27 cellular contexts compared by ENCODE assay signal in the genomic region with DNA sequence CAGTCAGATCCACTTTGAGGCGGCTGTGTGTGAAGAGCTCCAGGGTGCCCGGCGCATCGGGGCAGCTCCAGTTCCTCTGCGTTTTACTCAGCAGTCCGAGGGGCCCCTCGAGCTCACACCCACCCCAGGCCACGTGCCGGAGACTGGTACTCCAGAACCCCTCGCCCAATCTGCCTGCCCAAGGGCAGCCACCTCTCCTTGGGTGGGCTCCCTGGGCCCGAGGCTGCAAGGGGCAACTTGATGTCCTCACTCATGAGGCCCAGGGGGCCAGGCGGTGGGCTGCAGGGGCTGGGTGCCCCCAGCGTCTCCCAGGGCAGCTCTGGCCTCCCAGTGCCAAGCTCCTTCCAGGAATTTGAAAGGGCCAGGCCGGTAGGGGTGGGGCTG. TPM values are rescaled to one million over a fixed set of nuclear protein-coding genes. Genes with fewer than 3 reads are reported as not detected.
DNase-seq lines count a peak whose midpoint lies in the region; ATAC-seq and TF ChIP-seq lines count a peak whose summit lies in the region.
"Had no signal": no experiment of that assay in that cellular context is flagged by ENCODE, and none has a peak within 500 bp of the region (broad histone marks: within the 10 kb centered on the region; RNA-seq: fewer than 3 reads in every experiment).

No MANE protein-coding gene starts in this region.

- H3K9me3 Mint-ChIP-seq in osteocyte (ENCODE audit: unreplicated experiment): no peaks in the 10 kb centered on the region
- H3K9me3 Mint-ChIP-seq: activated T-helper 17 cell treated with anti-CD3 and anti-CD28 coated beads, Interleukin-2, amount 50 U/mL, for 72 hours; CD4-positive, alpha-beta memory T cell; neural progenitor cell; stimulated activated memory B cell treated with anti-CD40 and anti-IgM and Interleukin-4, amounts not matched to agents 10 μg/mL and 1 μg/mL and 100 μg/mL, for 72 hours had no signal

- intact Hi-C loops in left ventricle myocardium inferior (cut with micrococcal nuclease) (no loop called here), left cardiac atrium (cut with DNase I) (no loop called here), esophagus muscularis mucosa (cut with DNase I) (no loop called here), uterus (cut with DNase I; ENCODE audit: low total_unique reads) (no loop called here)

- H3K4me1 Mint-ChIP-seq in osteocyte (ENCODE audit: unreplicated experiment): peaks cover 63% of the 10 kb centered on the region
- H3K4me1 Mint-ChIP-seq: activated T-helper 17 cell treated with anti-CD3 and anti-CD28 coated beads, Interleukin-2, amount 50 U/mL, for 72 hours had no signal

- H3K36me3 ChIP-seq in left ventricle myocardium inferior: no peaks in the 10 kb centered on the region
- H3K36me3 ChIP-seq in esophagus muscularis mucosa: peaks cover 0 to 5% (median 2%) of the 10 kb centered on the region in 4 donors
- no peaks in the 10 kb centered on the region for H3K36me3 ChIP-seq in uterus
- H3K36me3 ChIP-seq: neural progenitor cell had no signal

- no peaks in the 10 kb centered on the region for H3K27me3 Mint-ChIP-seq in osteocyte (ENCODE audit: unreplicated experiment)

- WGBS in esophagus muscularis mucosa: 80% methylated on average over 8 of the region's 14 CpGs

- H3K27me3 ChIP-seq in left ventricle myocardium inferior (ENCODE audit: low read depth) (no peaks in the 10 kb centered on the region), esophagus muscularis mucosa (no peaks in the 10 kb centered on the region), uterus (no peaks in the 10 kb centered on the region)
- H3K27me3 ChIP-seq: neural progenitor cell had no signal

- H3K27ac ChIP-seq in left ventricle myocardium inferior (replicated peaks) (peak overlapping the region; percentile 42), esophagus muscularis mucosa (replicated peaks in 1 of 4) (peak overlapping the region; percentile 82 to 95 (median 93)), uterus (peak overlapping the region; percentile 98 to 100)
- H3K27ac ChIP-seq: GM23248, neural progenitor cell had no signal

- no peak for TF ChIP-seq EP300 in esophagus muscularis mucosa (IDR thresholded peaks at IDR 0.05)

- H3K4me3 ChIP-seq in left ventricle myocardium inferior (no peak overlapping the region), esophagus muscularis mucosa (no peak overlapping the region), uterus (no peak overlapping the region)
- H3K4me3 ChIP-seq: A549, GM23248, neural progenitor cell had no signal

- no peak overlapping the region for H3K4me3 Mint-ChIP-seq in osteocyte (ENCODE audit: unreplicated experiment)
- H3K4me3 Mint-ChIP-seq: activated naive CD8-positive, alpha-beta T cell; activated T-helper 17 cell treated with anti-CD3 and anti-CD28 coated beads, Interleukin-2, amount 50 U/mL, for 72 hours; CD4-positive, alpha-beta memory T cell; IgD-negative memory B cell; neural progenitor cell; stimulated activated memory B cell treated with anti-CD40 and anti-IgM and Interleukin-4, amounts not matched to agents 10 μg/mL and 1 μg/mL and 100 μg/mL, for 72 hours had no signal

- no peaks in the 10 kb centered on the region for H3K9me3 ChIP-seq in left ventricle myocardium inferior (replicated peaks)
- no peaks in the 10 kb centered on the region for H3K9me3 ChIP-seq in esophagus muscularis mucosa
- H3K9me3 ChIP-seq in uterus: no peaks in the 10 kb centered on the region
- H3K9me3 ChIP-seq: A549 had no signal

- DNase-seq in left ventricle myocardium inferior: no peak
- no peak for DNase-seq in left cardiac atrium
- DNase-seq in esophagus muscularis mucosa (ENCODE audit: extremely low spot score): no peak
- DNase-seq in osteocyte (ENCODE audit: extremely low spot score, unreplicated experiment): no peak
- DNase-seq in uterus: peak in 1 of 2 donors; percentile 17
- DNase-seq in UCSD-AML1 (lab: John Stamatoyannopoulos, UW; ENCODE audit: unreplicated experiment): no peak
- DNase-seq in GM20000 (ENCODE audit: low spot score): no peak
- DNase-seq: activated CD4-positive, CD25-positive, alpha-beta regulatory T cell; AML-193; caudate nucleus; CD4-positive, alpha-beta memory T cell; dermis blood vessel endothelial cell; GM23248; NCI-H1092; NCI-H187 treated with DMSO at 0.1 percent for 48 hours; NCI-H524 treated with DMSO at 0.1 percent for 48 hours; SIG-M5; stimulated activated CD4-positive, alpha-beta T cell treated with anti-CD3 and anti-CD28 coated beads, Interleukin-4, amount 100 ng/mL, for 4 hours had no signal

- H3K27ac Mint-ChIP-seq in osteocyte (ENCODE audit: unreplicated experiment): peak overlapping the region; percentile 65
- H3K27ac Mint-ChIP-seq: activated naive CD8-positive, alpha-beta T cell; activated T-helper 17 cell treated with anti-CD3 and anti-CD28 coated beads, Interleukin-2, amount 50 U/mL, for 72 hours; IgD-negative memory B cell; neural progenitor cell; stimulated activated memory B cell treated with anti-CD40 and anti-IgM and Interleukin-4, amounts not matched to agents 10 μg/mL and 1 μg/mL and 100 μg/mL, for 72 hours had no signal

- TF ChIP-seq CTCF in left ventricle myocardium inferior (IDR thresholded peaks at IDR 0.05; ENCODE audit: borderline replicate concordance) (no peak), esophagus muscularis mucosa (IDR thresholded peaks at IDR 0.05) (no peak), osteocyte (IDR thresholded peaks at IDR 0.05) (no peak), uterus (IDR thresholded peaks at IDR 0.05) (no peak), GM20000 (IDR thresholded peaks at IDR 0.05; ENCODE audit: extremely low read depth, missing control alignments) (no peak)

- H3K4me1 ChIP-seq in left ventricle myocardium inferior: peaks cover 81% of the 10 kb centered on the region
- peaks cover 59 to 90% (median 81%) of the 10 kb centered on the region in 4 donors for H3K4me1 ChIP-seq in esophagus muscularis mucosa
- H3K4me1 ChIP-seq in uterus: peaks cover 29 to 64% of the 10 kb centered on the region in 2 donors

- ATAC-seq in left cardiac atrium: no peak
- no peak for ATAC-seq in HG03457 (IDR thresholded peaks at IDR 0.05; ENCODE audit: unreplicated experiment)
- ATAC-seq: activated T-helper 17 cell treated with anti-CD3 and anti-CD28 coated beads, Interleukin-2, amount 50 U/mL, for 72 hours; Panc1; sciatic nerve; stimulated activated memory B cell treated with anti-CD40 and anti-IgM and Interleukin-4, amounts not matched to agents 10 μg/mL and 1 μg/mL and 100 μg/mL, for 72 hours had no signal

- TF ChIP-seq POLR2A in esophagus muscularis mucosa (IDR thresholded peaks at IDR 0.05; ENCODE audit: low read depth): no peak
- no peak for TF ChIP-seq POLR2A in uterus (IDR thresholded peaks at IDR 0.05)

- peaks cover 2% of the 10 kb centered on the region for H3K36me3 Mint-ChIP-seq in osteocyte (ENCODE audit: unreplicated experiment)
- H3K36me3 Mint-ChIP-seq: activated naive CD8-positive, alpha-beta T cell; CD4-positive, alpha-beta memory T cell; IgD-negative memory B cell; neural progenitor cell; stimulated activated memory B cell treated with anti-CD40 and anti-IgM and Interleukin-4, amounts not matched to agents 10 μg/mL and 1 μg/mL and 100 μg/mL, for 72 hours had no signal

RNA-seq across cellular contexts. Expression of gene RAMP1, which starts 16.6 kb away (rescaled TPM):
- total RNA-seq in left ventricle myocardium inferior (168 TPM), left cardiac atrium (100 to 1,000 TPM in 1 of 2 donors, 10 to 100 TPM in 1; 86.7 to 359 TPM), esophagus muscularis mucosa (100 to 1,000 TPM; 172 to 287 (median 231) TPM), osteocyte (87.9 and 93.4 TPM in 2 replicates), uterus (100 to 1,000 TPM in 3 of 4 donors, 10 to 100 TPM in 1; 44.1 to 591 (median 424) TPM)
- total RNA-seq: CD4-positive, alpha-beta memory T cell had no signal

Comparison
In these comparisons a context has a peak if more than half of its experiments do, and no peak if none do; other contexts are left out.
1. H3K27ac ChIP-seq: peak in every context shown above with its lines; median percentile 99 in uterus; 93 in esophagus muscularis mucosa; 42 in left ventricle myocardium inferior.